32 cellular contexts compared by ENCODE assay signal in the genomic region with DNA sequence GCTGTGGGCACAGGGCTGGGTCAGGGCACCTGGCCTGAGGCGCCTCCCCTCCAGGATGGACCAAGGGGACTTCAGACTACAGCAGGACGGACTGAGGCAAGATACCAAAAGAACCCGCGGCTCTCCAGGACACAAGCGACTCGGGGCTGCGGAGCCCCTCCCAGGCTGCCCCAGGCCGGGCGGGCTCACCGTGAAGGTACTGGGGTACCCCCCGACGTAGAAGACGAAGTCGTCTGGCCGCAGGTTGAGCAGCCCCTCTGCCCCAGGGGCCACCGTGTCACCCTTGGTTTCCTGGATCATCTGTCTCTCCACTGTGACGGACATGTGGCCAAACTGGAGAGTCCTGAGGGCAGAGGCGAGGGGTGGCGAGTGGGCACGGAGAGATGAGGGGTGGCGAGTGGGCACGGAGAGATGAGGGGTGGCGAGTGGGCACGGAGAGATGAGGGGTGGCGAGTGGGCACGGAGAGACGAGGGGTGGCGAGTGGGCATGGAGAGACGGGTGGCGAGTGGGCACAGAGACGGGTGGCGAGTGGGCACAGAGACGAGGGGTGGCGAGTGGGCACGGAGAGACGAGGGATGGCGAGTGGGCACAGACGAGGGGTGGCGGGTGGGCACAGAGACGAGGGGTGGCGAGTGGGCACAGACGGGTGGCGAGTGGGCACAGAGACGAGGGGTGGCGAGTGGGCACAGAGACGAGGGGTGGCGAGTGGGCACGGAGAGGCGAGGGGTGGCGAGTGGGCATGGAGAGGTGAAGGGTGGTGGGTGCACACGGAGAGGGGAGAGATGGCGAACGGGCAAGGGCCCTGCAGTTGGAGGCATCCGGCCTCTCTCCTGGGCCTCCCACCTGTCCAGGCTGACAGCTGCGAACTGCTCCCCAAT.
"Had no signal": no experiment of that assay in that cellular context is flagged by ENCODE, and none has a peak within 500 bp of the region (broad histone marks: within the 10 kb centered on the region; RNA-seq: fewer than 3 reads in every experiment).

No MANE protein-coding gene starts in this region.

- H3K27me3 Mint-ChIP-seq: activated CD4-positive, alpha-beta memory T cell treated with anti-CD3 and anti-CD28 coated beads, Interleukin-2, amount 10 ng/mL, durations not matched to agents 7 days and 5 days; activated CD4-positive, alpha-beta T cell treated with anti-CD3 and anti-CD28 coated beads, Interleukin-2, amount 10 ng/mL, durations not matched to agents 7 days and 5 days; activated naive CD4-positive, alpha-beta T cell treated with anti-CD3 and anti-CD28 coated beads, Interleukin-2, amount 10 ng/mL, durations not matched to agents 7 days and 5 days; activated naive CD8-positive, alpha-beta T cell treated with anti-CD3 and anti-CD28 coated beads, Interleukin-2, amount 10 ng/mL, durations not matched to agents 7 days and 5 days; activated T-cell treated with anti-CD3 and anti-CD28 coated beads, Interleukin-2, amount 50 U/mL, for 24 hours; central memory CD8-positive, alpha-beta T cell; dendritic cell treated with granulocyte-macrophage colony-stimulating factor and Interleukin-4, amounts not matched to agents 40 ng/mL and 50 ng/mL, for 4 days had no signal

- H3K9me3 Mint-ChIP-seq: activated CD4-positive, alpha-beta memory T cell treated with anti-CD3 and anti-CD28 coated beads, Interleukin-2, amount 10 ng/mL, durations not matched to agents 7 days and 5 days; activated CD4-positive, alpha-beta T cell treated with anti-CD3 and anti-CD28 coated beads, Interleukin-2, amount 10 ng/mL, durations not matched to agents 7 days and 5 days; activated naive CD4-positive, alpha-beta T cell treated with anti-CD3 and anti-CD28 coated beads, Interleukin-2, amount 10 ng/mL, durations not matched to agents 7 days and 5 days; activated naive CD4-positive, alpha-beta T cell treated with anti-CD3 and anti-CD28 coated beads, Interleukin-2, amount 50 U/mL, for 72 hours; activated naive CD8-positive, alpha-beta T cell treated with anti-CD3 and anti-CD28 coated beads, Interleukin-2, amount 10 ng/mL, durations not matched to agents 7 days and 5 days; activated T-cell treated with anti-CD3 and anti-CD28 coated beads, Interleukin-2, amount 50 U/mL, for 24 hours; activated T-cell treated with anti-CD3 and anti-CD28 coated beads, Interleukin-2, amount 50 U/mL, for 72 hours; central memory CD8-positive, alpha-beta T cell; dendritic cell treated with granulocyte-macrophage colony-stimulating factor and Interleukin-4, amounts not matched to agents 40 ng/mL and 50 ng/mL, for 4 days; endodermal cell; WTC11 had no signal

- H3K4me3 ChIP-seq: coronary artery, dorsolateral prefrontal cortex had no signal

- H3K27ac ChIP-seq: brain microvascular endothelial cell, coronary artery, VCaP had no signal

- FAIRE-seq: astrocyte, bronchial epithelial cell, frontal cortex had no signal

- DNase-seq: activated CD4-positive, alpha-beta memory T cell treated with anti-CD3 and anti-CD28 coated beads, Interleukin-2, amount 10 ng/mL, durations not matched to agents 7 days and 5 days; activated CD4-positive, alpha-beta T cell treated with anti-CD3 and anti-CD28 coated beads for 1 hour; activated CD4-positive, alpha-beta T cell treated with anti-CD3 and anti-CD28 coated beads for 4 hours; activated CD4-positive, alpha-beta T cell treated with anti-CD3 and anti-CD28 coated beads, Interleukin-2, amount 10 ng/mL, durations not matched to agents 7 days and 5 days; activated CD4-positive, alpha-beta T cell treated with anti-CD3 and anti-CD28 coated beads, Interleukin-2, amount 50 U/mL, for 4 hours; activated CD8-positive, alpha-beta memory T cell treated with anti-CD3 and anti-CD28 coated beads, Interleukin-2, amount 50 U/mL, for 48 hours; activated gamma-delta T cell; activated naive CD4-positive, alpha-beta T cell; activated naive CD4-positive, alpha-beta T cell treated with anti-CD3 and anti-CD28 coated beads, Interleukin-2, amount 10 ng/mL, durations not matched to agents 7 days and 5 days; activated naive CD8-positive, alpha-beta T cell treated with anti-CD3 and anti-CD28 coated beads, Interleukin-2, amount 10 ng/mL, durations not matched to agents 7 days and 5 days; activated T-cell treated with anti-CD3 and anti-CD28 coated beads for 4 hours; activated T-cell treated with anti-CD3 and anti-CD28 coated beads, Interleukin-2, amount 50 U/mL, for 24 hours; activated T-cell treated with anti-CD3 and anti-CD28 coated beads, Interleukin-2, amount 50 U/mL, for 72 hours; amniotic stem cell; anterior cingulate cortex; brain microvascular endothelial cell; dorsolateral prefrontal cortex; effector memory CD4-positive, alpha-beta T cell; endodermal cell; foreskin fibroblast; head of caudate nucleus; T-helper 2 cell had no signal

- H3K36me3 Mint-ChIP-seq: activated naive CD4-positive, alpha-beta T cell treated with anti-CD3 and anti-CD28 coated beads, Interleukin-2, amount 50 U/mL, for 72 hours; activated naive CD8-positive, alpha-beta T cell treated with anti-CD3 and anti-CD28 coated beads, Interleukin-2, amount 10 ng/mL, durations not matched to agents 7 days and 5 days had no signal

- H3K27me3 ChIP-seq: brain microvascular endothelial cell, dorsolateral prefrontal cortex had no signal

- ATAC-seq: activated naive CD4-positive, alpha-beta T cell treated with anti-CD3 and anti-CD28 coated beads, Interleukin-2, amount 50 U/mL, for 72 hours; activated T-cell treated with anti-CD3 and anti-CD28 coated beads, Interleukin-2, amount 50 U/mL, for 72 hours; esophagus mucosa; WTC11 had no signal

- H3K27ac Mint-ChIP-seq: activated CD4-positive, alpha-beta memory T cell treated with anti-CD3 and anti-CD28 coated beads, Interleukin-2, amount 10 ng/mL, durations not matched to agents 7 days and 5 days; activated CD4-positive, alpha-beta T cell treated with anti-CD3 and anti-CD28 coated beads, Interleukin-2, amount 10 ng/mL, durations not matched to agents 7 days and 5 days; activated naive CD4-positive, alpha-beta T cell treated with anti-CD3 and anti-CD28 coated beads, Interleukin-2, amount 10 ng/mL, durations not matched to agents 7 days and 5 days; activated naive CD4-positive, alpha-beta T cell treated with anti-CD3 and anti-CD28 coated beads, Interleukin-2, amount 50 U/mL, for 72 hours; activated naive CD8-positive, alpha-beta T cell treated with anti-CD3 and anti-CD28 coated beads, Interleukin-2, amount 10 ng/mL, durations not matched to agents 7 days and 5 days; activated T-cell treated with anti-CD3 and anti-CD28 coated beads, Interleukin-2, amount 50 U/mL, for 24 hours; activated T-cell treated with anti-CD3 and anti-CD28 coated beads, Interleukin-2, amount 50 U/mL, for 72 hours; dendritic cell treated with granulocyte-macrophage colony-stimulating factor and Interleukin-4, amounts not matched to agents 40 ng/mL and 50 ng/mL, for 4 days; endodermal cell; WTC11 had no signal

- H3K4me1 Mint-ChIP-seq: activated CD4-positive, alpha-beta memory T cell treated with anti-CD3 and anti-CD28 coated beads, Interleukin-2, amount 10 ng/mL, durations not matched to agents 7 days and 5 days; activated CD4-positive, alpha-beta T cell treated with anti-CD3 and anti-CD28 coated beads, Interleukin-2, amount 10 ng/mL, durations not matched to agents 7 days and 5 days; activated naive CD4-positive, alpha-beta T cell treated with anti-CD3 and anti-CD28 coated beads, Interleukin-2, amount 10 ng/mL, durations not matched to agents 7 days and 5 days; activated naive CD8-positive, alpha-beta T cell treated with anti-CD3 and anti-CD28 coated beads, Interleukin-2, amount 10 ng/mL, durations not matched to agents 7 days and 5 days; central memory CD8-positive, alpha-beta T cell; endodermal cell; WTC11 had no signal

- H3K4me3 Mint-ChIP-seq: activated CD4-positive, alpha-beta memory T cell treated with anti-CD3 and anti-CD28 coated beads, Interleukin-2, amount 10 ng/mL, durations not matched to agents 7 days and 5 days; activated CD4-positive, alpha-beta T cell treated with anti-CD3 and anti-CD28 coated beads, Interleukin-2, amount 10 ng/mL, durations not matched to agents 7 days and 5 days; activated naive CD4-positive, alpha-beta T cell treated with anti-CD3 and anti-CD28 coated beads, Interleukin-2, amount 10 ng/mL, durations not matched to agents 7 days and 5 days; activated naive CD8-positive, alpha-beta T cell treated with anti-CD3 and anti-CD28 coated beads, Interleukin-2, amount 10 ng/mL, durations not matched to agents 7 days and 5 days; activated T-cell treated with anti-CD3 and anti-CD28 coated beads, Interleukin-2, amount 50 U/mL, for 24 hours; activated T-cell treated with anti-CD3 and anti-CD28 coated beads, Interleukin-2, amount 50 U/mL, for 72 hours; central memory CD8-positive, alpha-beta T cell; dendritic cell treated with granulocyte-macrophage colony-stimulating factor and Interleukin-4, amounts not matched to agents 40 ng/mL and 50 ng/mL, for 4 days; endodermal cell; WTC11 had no signal
